ENCODE assay signal across 10 cellular contexts in genomic region chr2:98483257-98483861, GRCh38. TPM values are rescaled to one million over a fixed set of nuclear protein-coding genes. Genes with fewer than 3 reads are reported as not detected.
DNase-seq lines count a peak whose midpoint lies in the region; ATAC-seq and TF ChIP-seq lines count a peak whose summit lies in the region.
"Had no signal": no experiment of that assay in that cellular context is flagged by ENCODE, and none has a peak within 500 bp of the region (broad histone marks: within the 10 kb centered on the region; RNA-seq: fewer than 3 reads in every experiment).

No MANE protein-coding gene starts in this region.

- ATAC-seq in HG02943 (IDR thresholded peaks at IDR 0.05; ENCODE audit: low read depth, unreplicated experiment) (peak; percentile 57), activated B cell treated with CpG ODN at 0.5 μM for 24 hours (ENCODE audit: low read depth) (no peak), upper lobe of left lung (ENCODE audit: low FRiP score in 2 of 2) (peak in 1 of 2 donors; percentile 76), aorta (ENCODE audit: low FRiP score) (no peak)

- H3K9me3 ChIP-seq in upper lobe of left lung (no peaks in the 10 kb centered on the region), aorta (ENCODE audit: control insufficient read depth, low read length) (no peaks in the 10 kb centered on the region)
- H3K9me3 ChIP-seq: ovary, Peyer's patch had no signal

- TF ChIP-seq CTCF in activated B cell treated with CpG ODN at 0.5 μM for 24 hours (IDR thresholded peaks at IDR 0.05) (no peak), upper lobe of left lung (IDR thresholded peaks at IDR 0.05) (no peak)

- no peak for DNase-seq in activated naive CD4-positive, alpha-beta T cell treated with anti-CD3 and anti-CD28 coated beads for 36 hours
- DNase-seq in activated naive CD4-positive, alpha-beta T cell (lab: John Stamatoyannopoulos, UW), result no peak
- DNase-seq in activated B cell treated with CpG ODN at 0.5 μM for 24 hours (no peak), upper lobe of left lung (no peak), aorta (no peak)
- no peak for DNase-seq in stimulated activated CD4-positive, alpha-beta T cell treated with anti-CD3 and anti-CD28 coated beads, Interleukin-4, amount 100 ng/mL, for 4 hours
- DNase-seq in effector CD4-positive, alpha-beta T cell, result no peak
- DNase-seq: ovary had no signal

- peaks cover 46 to 78% (median 53%) of the 10 kb centered on the region in 4 donors for H3K4me1 ChIP-seq in upper lobe of left lung
- H3K4me1 ChIP-seq in aorta (ENCODE audit: control insufficient read depth in 1 of 2, insufficient read depth in 2 of 2, low read length in 2 of 2), result no peaks in the 10 kb centered on the region

- CTCF ChIA-PET in activated naive CD4-positive, alpha-beta T cell treated with anti-CD3 and anti-CD28 coated beads for 36 hours (lab: Charles Lee), result interaction anchor here (0.6 to 1.9 kb wide), 4 partner anchors 19 to 119 kb away, joined by 3 to 4 read pairs (median 3); no protein-coding TSS in a partner anchor
- CTCF ChIA-PET in activated B cell treated with CpG ODN at 0.5 μM for 24 hours (lab: Charles Lee), result interaction anchor here (1.0 kb wide), 1 partner anchor 13 kb away, joined by 4 read pairs; no protein-coding TSS in a partner anchor

- H3K27me3 ChIP-seq in upper lobe of left lung (no peaks in the 10 kb centered on the region), aorta (ENCODE audit: control insufficient read depth in 1 of 2, insufficient read depth in 2 of 2, low read length in 1 of 2) (no peaks in the 10 kb centered on the region)
- H3K27me3 ChIP-seq: ovary, Peyer's patch had no signal

- intact Hi-C loops in activated naive CD4-positive, alpha-beta T cell treated with anti-CD3 and anti-CD28 coated beads for 36 hours (cut with micrococcal nuclease), result no loop called here
- intact Hi-C loops in activated B cell treated with CpG ODN at 0.5 μM for 24 hours (cut with micrococcal nuclease), result loop anchor here (1.0 to 5.0 kb wide), 2 partner anchors 18 to 36 kb away; no protein-coding TSS in a partner anchor
- intact Hi-C loops in aorta (cut with DNase I), result no loop called here

- no peaks in the 10 kb centered on the region for H3K9me3 Mint-ChIP-seq in activated naive CD4-positive, alpha-beta T cell treated with anti-CD3 and anti-CD28 coated beads for 36 hours
- no peaks in the 10 kb centered on the region for H3K9me3 Mint-ChIP-seq in activated B cell treated with CpG ODN at 0.5 μM for 24 hours

- no peak overlapping the region for H3K4me3 Mint-ChIP-seq in activated naive CD4-positive, alpha-beta T cell treated with anti-CD3 and anti-CD28 coated beads for 36 hours
- no peak overlapping the region for H3K4me3 Mint-ChIP-seq in activated B cell treated with CpG ODN at 0.5 μM for 24 hours

- no peaks in the 10 kb centered on the region for H3K27me3 Mint-ChIP-seq in activated naive CD4-positive, alpha-beta T cell treated with anti-CD3 and anti-CD28 coated beads for 36 hours (ENCODE audit: low read depth)
- no peaks in the 10 kb centered on the region for H3K27me3 Mint-ChIP-seq in activated B cell treated with CpG ODN at 0.5 μM for 24 hours

- no peak for TF ChIP-seq EP300 in upper lobe of left lung (IDR thresholded peaks at IDR 0.05)

- TF ChIP-seq POLR2A in upper lobe of left lung (IDR thresholded peaks at IDR 0.05), result no peak

- peak overlapping the region; percentile 48 for H3K27ac Mint-ChIP-seq in activated naive CD4-positive, alpha-beta T cell treated with anti-CD3 and anti-CD28 coated beads for 36 hours
- H3K27ac Mint-ChIP-seq in activated B cell treated with CpG ODN at 0.5 μM for 24 hours, result peak overlapping the region; percentile 9

- H3K4me3 ChIP-seq in upper lobe of left lung (no peak overlapping the region), aorta (ENCODE audit: low read length in 2 of 2) (no peak overlapping the region)
- H3K4me3 ChIP-seq: ovary, Peyer's patch had no signal

- H3K36me3 Mint-ChIP-seq in activated naive CD4-positive, alpha-beta T cell treated with anti-CD3 and anti-CD28 coated beads for 36 hours (ENCODE audit: low read depth), result no peaks in the 10 kb centered on the region
- no peaks in the 10 kb centered on the region for H3K36me3 Mint-ChIP-seq in activated B cell treated with CpG ODN at 0.5 μM for 24 hours (ENCODE audit: low read depth)

- H3K4me1 Mint-ChIP-seq in activated naive CD4-positive, alpha-beta T cell treated with anti-CD3 and anti-CD28 coated beads for 36 hours (ENCODE audit: low read depth), result peaks cover 96% of the 10 kb centered on the region
- H3K4me1 Mint-ChIP-seq in activated B cell treated with CpG ODN at 0.5 μM for 24 hours, result peaks cover 63% of the 10 kb centered on the region

- H3K27ac ChIP-seq in upper lobe of left lung (peak overlapping the region in 3 of 4 donors; percentile 14 to 58 (median 20)), aorta (ENCODE audit: low read depth in 1 of 2, low read length in 2 of 2) (no peak overlapping the region)
- H3K27ac ChIP-seq: ovary had no signal

- 57 to 61% methylated on average over 5 to 6 of the region's 6 CpGs for WGBS in upper lobe of left lung, 2 donors
- WGBS in aorta, 2 donors, result 94 to 96% methylated on average over 6 of the region's 6 CpGs

- POLR2A ChIA-PET in activated B cell treated with CpG ODN at 0.5 μM for 24 hours (lab: Charles Lee), result no interaction called here

- H3K36me3 ChIP-seq in upper lobe of left lung (no peaks in the 10 kb centered on the region), aorta (ENCODE audit: control insufficient read depth in 1 of 2, insufficient read depth in 2 of 2, low read length in 1 of 2) (no peaks in the 10 kb centered on the region)
- H3K36me3 ChIP-seq: ovary, Peyer's patch had no signal

RNA-seq across cellular contexts. Expression of gene INPP4A, which starts 38.7 kb away (rescaled TPM):
- total RNA-seq in activated naive CD4-positive, alpha-beta T cell treated with anti-CD3 and anti-CD28 coated beads for 36 hours, result 10 to 100 TPM; 33.1 to 34.8 TPM
- 19.6 and 26.6 TPM in 2 replicates for total RNA-seq in activated B cell treated with CpG ODN at 0.5 μM for 24 hours
- total RNA-seq in upper lobe of left lung, result 10 to 100 TPM; 23.3 to 93.2 (median 36.5) TPM
- 10 to 100 TPM; 36.8 to 43.4 TPM for total RNA-seq in aorta
- 1 to 10 TPM; 2.9 to 5.9 TPM for polyA plus RNA-seq in aorta

Comparison
In these comparisons a context has a peak if more than half of its experiments do, and no peak if none do; other contexts are left out.
1. H3K27ac ChIP-seq: peak in upper lobe of left lung (3 of 4); none in aorta (0 of 2).